In the genomic region with DNA sequence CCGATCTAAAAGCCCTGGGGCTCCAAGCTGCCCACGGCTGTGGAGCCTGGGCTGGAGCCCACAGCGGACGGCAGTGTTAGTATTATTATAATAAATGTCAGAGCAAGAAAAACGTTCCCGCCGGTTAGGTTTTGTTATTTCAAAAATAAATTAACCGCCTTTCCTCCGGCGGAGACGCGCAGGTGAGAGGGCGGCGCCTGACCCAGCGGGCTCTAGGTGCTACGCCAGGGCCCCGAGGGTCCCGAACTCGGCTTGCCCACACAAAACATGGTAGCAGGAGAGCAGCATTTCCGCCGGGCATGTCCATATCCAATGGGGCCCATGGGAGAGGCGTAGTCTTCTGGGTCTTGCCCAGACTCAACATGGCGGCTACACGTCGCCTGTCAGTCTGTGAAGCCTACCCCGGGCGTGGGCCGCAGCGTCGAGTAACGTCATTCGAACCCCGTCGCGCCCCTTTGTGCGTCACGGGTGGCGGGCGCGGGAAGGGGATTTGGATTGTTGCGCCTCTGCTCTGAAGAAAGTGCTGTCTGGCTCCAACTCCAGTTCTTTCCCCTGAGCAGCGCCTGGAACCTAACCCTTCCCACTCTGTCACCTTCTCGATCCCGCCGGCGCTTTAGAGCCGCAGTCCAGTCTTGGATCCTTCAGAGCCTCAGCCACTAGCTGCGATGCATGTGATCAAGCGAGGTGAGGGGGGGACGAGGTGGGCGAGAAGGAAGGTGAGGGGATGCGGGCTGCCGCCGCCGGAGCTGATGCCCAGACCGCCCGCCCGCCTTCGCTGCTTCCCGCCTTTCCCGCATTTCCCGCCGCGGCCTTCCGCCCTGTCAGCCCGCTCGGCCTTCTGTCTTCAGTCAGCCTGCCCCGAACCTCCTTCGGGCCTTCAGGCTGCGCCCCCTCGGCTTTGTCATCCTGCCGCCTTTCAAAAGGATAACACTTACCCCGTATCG, we compare ENCODE assay signal across 8 cellular contexts. TPM values are rescaled to one million over a fixed set of nuclear protein-coding genes. Genes with fewer than 3 reads are reported as not detected.
DNase-seq lines count a peak whose midpoint lies in the region; ATAC-seq and TF ChIP-seq lines count a peak whose summit lies in the region.

Gene RRM1 (plus strand): TSS at position 452 of the 944 bp plus-strand sequence. CDS start 214 bp downstream, at position 666.

- peak; percentile 56 to 68 for TF ChIP-seq POLR2A in uterus (IDR thresholded peaks at IDR 0.05)

- intact Hi-C loops in ascending aorta (cut with DNase I) (loop anchor here (1.0 to 5.0 kb wide), 3 partner anchors 239 to 513 kb away; partner anchors contain the start of genes NUP98, STIM1 and TRIM68), right cardiac atrium (cut with DNase I) (no loop called here), uterus (cut with DNase I; ENCODE audit: low total_unique reads) (no loop called here)

- peak within 1 kb of the TSS; percentile 92 for H3K4me3 Mint-ChIP-seq in T-helper 2 cell treated with Interferon-gamma antibody and Interleukin-4, amounts not matched to agents 5 μg/mL and 100 μg/mL, for 36 hours

- H3K9me3 Mint-ChIP-seq in T-helper 2 cell treated with Interferon-gamma antibody and Interleukin-4, amounts not matched to agents 5 μg/mL and 100 μg/mL, for 36 hours, result no peaks in the 10 kb centered on the region

- H3K27ac Mint-ChIP-seq in T-helper 2 cell treated with Interferon-gamma antibody and Interleukin-4, amounts not matched to agents 5 μg/mL and 100 μg/mL, for 36 hours, result peak within 1 kb of the TSS; percentile 96

- no peaks in the 10 kb centered on the region for H3K27me3 Mint-ChIP-seq in T-helper 2 cell treated with Interferon-gamma antibody and Interleukin-4, amounts not matched to agents 5 μg/mL and 100 μg/mL, for 36 hours (ENCODE audit: low read depth)

- H3K9me3 ChIP-seq in ascending aorta, result no peaks in the 10 kb centered on the region
- H3K9me3 ChIP-seq in right cardiac atrium (ENCODE audit: control insufficient read depth, low read length), result no peaks in the 10 kb centered on the region
- no peaks in the 10 kb centered on the region for H3K9me3 ChIP-seq in uterus

- under 1% methylated on average over 74 of the region's 74 CpGs for WGBS in right cardiac atrium

- DNase-seq in NCI-H1930 (lab: John Stamatoyannopoulos, UW) (peak; percentile 97), ascending aorta (ENCODE audit: low spot score in 2 of 2) (peak; percentile 75 to 97), right cardiac atrium (peak; percentile 96 to 97 (median 97)), pulmonary artery endothelial cell (ENCODE audit: low read depth, low spot score) (peak; percentile 90), uterus (peak; percentile 95 to 96)
- DNase-seq in T-helper 2 cell treated with Interferon-gamma antibody and Interleukin-4, amounts not matched to agents 5 μg/mL and 100 μg/mL, for 36 hours (ENCODE audit: low spot score), result peak; percentile 95

- H3K27ac ChIP-seq in ascending aorta (peak within 1 kb of the TSS; percentile 92 to 94), right cardiac atrium (ENCODE audit: low read length) (peak within 1 kb of the TSS; percentile 84), uterus (peak within 1 kb of the TSS; percentile 93 to 94)

- H3K4me1 ChIP-seq in ascending aorta (peaks cover 9 to 11% of the 10 kb centered on the region in 2 donors), right cardiac atrium (ENCODE audit: control insufficient read depth, insufficient read depth, low read length) (no peaks in the 10 kb centered on the region), uterus (no peaks in the 10 kb centered on the region)

- ATAC-seq in GM18502 (IDR thresholded peaks at IDR 0.05; ENCODE audit: poor library complexity, unreplicated experiment) (peak; percentile 96), HG02970 (IDR thresholded peaks at IDR 0.05; ENCODE audit: low FRiP score, unreplicated experiment) (peak; percentile 92), right cardiac atrium (peak; percentile 99)

- peaks cover 59% of the 10 kb centered on the region for H3K36me3 Mint-ChIP-seq in T-helper 2 cell treated with Interferon-gamma antibody and Interleukin-4, amounts not matched to agents 5 μg/mL and 100 μg/mL, for 36 hours (ENCODE audit: low read depth)

- H3K36me3 ChIP-seq in ascending aorta, result peaks cover 12 to 14% of the 10 kb centered on the region in 2 donors
- H3K36me3 ChIP-seq in uterus, result no peaks in the 10 kb centered on the region

- H3K4me1 Mint-ChIP-seq in T-helper 2 cell treated with Interferon-gamma antibody and Interleukin-4, amounts not matched to agents 5 μg/mL and 100 μg/mL, for 36 hours (ENCODE audit: low read depth), result peaks cover 71% of the 10 kb centered on the region

- H3K27me3 ChIP-seq in ascending aorta (no peaks in the 10 kb centered on the region), right cardiac atrium (ENCODE audit: control insufficient read depth, insufficient read depth) (no peaks in the 10 kb centered on the region), uterus (no peaks in the 10 kb centered on the region)

- TF ChIP-seq CTCF in ascending aorta (IDR thresholded peaks at IDR 0.05) (no peak), uterus (IDR thresholded peaks at IDR 0.05) (peak in 1 of 4 experiments; percentile 10)

- H3K4me3 ChIP-seq in ascending aorta (peak within 1 kb of the TSS; percentile 70 to 82), right cardiac atrium (ENCODE audit: low read length) (peak within 1 kb of the TSS; percentile 73), uterus (peak within 1 kb of the TSS; percentile 51 to 81)

RNA-seq across cellular contexts. Expression of gene RRM1, which starts in this region (rescaled TPM):
- total RNA-seq in ascending aorta (114 TPM), right cardiac atrium (10 to 100 TPM; 21.1 to 29.0 (median 26.9) TPM), pulmonary artery endothelial cell (114 and 143 TPM in 2 replicates), uterus (100 to 1,000 TPM in 1 of 4 donors, 10 to 100 TPM in 3; 32.5 to 234 (median 59.5) TPM)
- 11.9 TPM for polyA plus RNA-seq in right cardiac atrium

Comparison
In these comparisons a context has a peak if more than half of its experiments do, and no peak if none do; other contexts are left out.
1. Peak in every context shown above with its lines: DNase-seq, ATAC-seq, H3K4me3 ChIP-seq and H3K27ac ChIP-seq.